8 cellular contexts compared by ENCODE assay signal in the genomic region with DNA sequence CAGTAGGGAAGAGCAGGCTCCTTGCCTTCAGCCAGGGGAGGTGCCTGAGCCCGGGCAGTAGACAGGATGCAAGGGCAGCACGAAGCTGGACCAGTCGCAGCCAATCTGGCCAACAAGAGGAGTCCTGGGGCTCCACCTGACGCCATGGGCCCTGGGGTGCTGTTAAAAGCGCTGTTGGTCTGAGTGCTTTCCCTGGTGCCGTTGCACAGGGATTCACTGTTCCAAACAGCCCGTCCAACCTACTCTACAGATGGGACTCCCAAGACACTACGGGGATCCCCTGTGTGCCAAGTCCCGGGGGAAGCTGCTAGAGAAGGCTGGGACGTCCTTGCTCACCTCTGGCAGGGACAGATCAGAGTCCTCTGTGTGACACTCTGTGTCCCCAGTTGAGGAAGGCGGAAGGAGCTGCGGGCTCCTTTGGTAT. TPM values are rescaled to one million over a fixed set of nuclear protein-coding genes. Genes with fewer than 3 reads are reported as not detected.
A peak's percentile ranks its signal among the peaks of the same experiment; 100 is the strongest.
DNase-seq lines count a peak whose midpoint lies in the region; ATAC-seq and TF ChIP-seq lines count a peak whose summit lies in the region.

No MANE protein-coding gene starts in this region.

- H3K4me1 ChIP-seq in OCI-LY1 (ENCODE audit: insufficient read depth, low read length, severe bottlenecking) (peaks cover 38% of the 10 kb centered on the region), fibroblast of lung (ENCODE audit: control insufficient read depth, extremely low read depth, insufficient read depth, low read length) (no peaks in the 10 kb centered on the region), parathyroid adenoma (no peaks in the 10 kb centered on the region)

- H3K9ac ChIP-seq in OCI-LY1 (ENCODE audit: low read length) (peak overlapping the region; percentile 86), fibroblast of lung (ENCODE audit: insufficient read depth, low read length) (no peak overlapping the region), parathyroid adenoma (no peak overlapping the region)

- H3K27me3 ChIP-seq in OCI-LY1 (ENCODE audit: insufficient read depth, low read length) = no peaks in the 10 kb centered on the region
- peaks cover 6% of the 10 kb centered on the region for H3K27me3 ChIP-seq in fibroblast of lung (ENCODE audit: control insufficient read depth, insufficient read depth, low read length)
- H3K27me3 ChIP-seq in parathyroid adenoma (ENCODE audit: control insufficient read depth, insufficient read depth, low read length) = no peaks in the 10 kb centered on the region

- H3K9me2 ChIP-seq in OCI-LY1 (ENCODE audit: low read depth, low read length) = no peaks in the 10 kb centered on the region

- H3K27ac ChIP-seq in OCI-LY1 (ENCODE audit: low read depth, low read length, poor library complexity, severe bottlenecking) = peak overlapping the region; percentile 54
- H3K27ac ChIP-seq in fibroblast of lung (ENCODE audit: insufficient read depth, low read length) = no peak overlapping the region
- peak overlapping the region; percentile 59 for H3K27ac ChIP-seq in parathyroid adenoma

- peak; percentile 11 for ATAC-seq in GM21825 (IDR thresholded peaks at IDR 0.05; ENCODE audit: unreplicated experiment)

- H4K20me1 ChIP-seq in OCI-LY1 (ENCODE audit: insufficient read depth, low read length) = no peaks in the 10 kb centered on the region
- no peaks in the 10 kb centered on the region for H4K20me1 ChIP-seq in fibroblast of lung (ENCODE audit: control insufficient read depth, extremely low read depth, insufficient read depth, low read length)

- DNase-seq in G401 (ENCODE audit: low spot score) (peak; percentile 24), fibroblast of lung (ENCODE audit: low read depth in 2 of 2) (no peak), SHP77 (lab: John Stamatoyannopoulos, UW) (no peak), NCI-H345 (lab: John Stamatoyannopoulos, UW) (no peak), mesenteric fat pad (ENCODE audit: low spot score) (no peak)

- H3K36me3 ChIP-seq in OCI-LY1 (ENCODE audit: insufficient read depth, low read length) = peaks cover 7% of the 10 kb centered on the region
- no peaks in the 10 kb centered on the region for H3K36me3 ChIP-seq in fibroblast of lung (ENCODE audit: control insufficient read depth, insufficient read depth, low read length)
- no peaks in the 10 kb centered on the region for H3K36me3 ChIP-seq in parathyroid adenoma (ENCODE audit: control insufficient read depth, insufficient read depth, low read length)

- H2AFZ ChIP-seq in OCI-LY1 (ENCODE audit: low read length) = no peak overlapping the region
- no peak overlapping the region for H2AFZ ChIP-seq in fibroblast of lung (ENCODE audit: low read length)
- H2AFZ ChIP-seq in parathyroid adenoma = peak overlapping the region; percentile 83

- H3K4me2 ChIP-seq in OCI-LY1 (ENCODE audit: low read length) = peak overlapping the region; percentile 82
- peak overlapping the region; percentile 78 for H3K4me2 ChIP-seq in fibroblast of lung (ENCODE audit: extremely low read depth, insufficient read depth, low read length)
- H3K4me2 ChIP-seq in parathyroid adenoma (ENCODE audit: low read length) = peak overlapping the region; percentile 90

- H3K9me3 ChIP-seq in OCI-LY1 (ENCODE audit: low read length) = no peaks in the 10 kb centered on the region
- H3K9me3 ChIP-seq in fibroblast of lung (ENCODE audit: control insufficient read depth, insufficient read depth, low read depth, low read length) = no peaks in the 10 kb centered on the region
- H3K9me3 ChIP-seq in parathyroid adenoma (ENCODE audit: control insufficient read depth, low read length) = no peaks in the 10 kb centered on the region

- TF ChIP-seq CTCF in OCI-LY1 (IDR thresholded peaks at IDR 0.05; ENCODE audit: low read length) (no peak), fibroblast of lung (conservative IDR thresholded peaks at IDR 0.05 in 1 of 2, IDR thresholded peaks at IDR 0.05 in 1 of 2; ENCODE audit: low read depth in 1 of 2, low read length in 2 of 2) (no peak), parathyroid adenoma (IDR thresholded peaks at IDR 0.05) (no peak)

- H3K4me3 ChIP-seq in OCI-LY1 (ENCODE audit: low read depth, low read length, poor library complexity, severe bottlenecking) = peak overlapping the region; percentile 72
- H3K4me3 ChIP-seq in fibroblast of lung (replicated peaks in 1 of 4; ENCODE audit: control extremely low read depth in 1 of 4, insufficient read depth in 1 of 4, low read depth in 3 of 4, low read length in 4 of 4) = peak overlapping the region in 1 of 4 experiments; percentile 55
- peak overlapping the region; percentile 63 for H3K4me3 ChIP-seq in parathyroid adenoma (ENCODE audit: low read depth, low read length)

- in situ Hi-C loops in G401 (cut with HindIII; ENCODE audit: low sequenced_read_pairs) = no loop called here

- no peaks in the 10 kb centered on the region for H3F3A ChIP-seq in OCI-LY1 (ENCODE audit: insufficient read depth, low read length)

- H3K79me2 ChIP-seq in OCI-LY1 (ENCODE audit: insufficient read depth, low read length) (0 out of 2 replicates have a peak, but pooled peaks cover 4% of the 10 kb centered on the region), fibroblast of lung (ENCODE audit: control insufficient read depth, insufficient read depth, low read length) (no peaks in the 10 kb centered on the region), parathyroid adenoma (no peaks in the 10 kb centered on the region)

RNA-seq across cellular contexts. Expression of a gene that starts 0.6 kb away (rescaled TPM):
- 74.3 and 81.8 TPM in 2 replicates for total RNA-seq in G401 (2014; rRNA removed; shearing (Covaris generic))
- total RNA-seq in fibroblast of lung (6.9 and 34.2 TPM in 2 replicates), mesenteric fat pad (67.9 TPM)
- 5.3 and 10.0 TPM in 2 replicates for polyA plus RNA-seq in fibroblast of lung
- 4.4 and 8.1 TPM in 2 replicates for polyA plus RNA-seq in fibroblast of lung (2012)
- 1.2 and 4.9 TPM in 2 replicates for polyA minus RNA-seq in fibroblast of lung (ENCODE audit: low replicate concordance)
